Comparison of ENCODE assay signal across 8 cellular contexts in genomic region chr2:26772064-26773001, GRCh38. TPM values are rescaled to one million over a fixed set of nuclear protein-coding genes. Genes with fewer than 3 reads are reported as not detected.
A peak's percentile ranks its signal among the peaks of the same experiment; 100 is the strongest.
DNase-seq lines count a peak whose midpoint lies in the region; ATAC-seq and TF ChIP-seq lines count a peak whose summit lies in the region.

No MANE protein-coding gene starts in this region.

- peak; percentile 60 for TF ChIP-seq EP300 in ovary (IDR thresholded peaks at IDR 0.05)

- no peak for ATAC-seq in HG03571 (IDR thresholded peaks at IDR 0.05; ENCODE audit: unreplicated experiment)

- H3K4me1 ChIP-seq in ovary (ENCODE audit: insufficient read depth) (peaks cover 25% of the 10 kb centered on the region), A673 (ENCODE audit: insufficient read depth, low read length, poor library complexity, severe bottlenecking) (no peaks in the 10 kb centered on the region)

- intact Hi-C loops in activated naive CD4-positive, alpha-beta T cell treated with anti-CD3 and anti-CD28 coated beads for 36 hours (cut with micrococcal nuclease): loop anchor here (5.0 kb wide), 1 partner anchor 170 kb away; no protein-coding TSS in a partner anchor
- intact Hi-C loops in ovary (cut with DNase I) (no loop called here), A673 (cut with micrococcal nuclease; ENCODE audit: unreplicated experiment) (no loop called here)

- CTCF ChIA-PET in activated naive CD4-positive, alpha-beta T cell treated with anti-CD3 and anti-CD28 coated beads for 36 hours (lab: Charles Lee): interaction anchor here (0.6 to 2.6 kb wide), 5 partner anchors 15 to 1231 kb away, joined by 3 to 11 read pairs (median 6); no protein-coding TSS in a partner anchor
- CTCF ChIA-PET in A673 (lab: Charles Lee): no interaction called here

- no peak for TF ChIP-seq POLR2A in ovary (IDR thresholded peaks at IDR 0.05)

- H3K9me3 Mint-ChIP-seq in activated naive CD4-positive, alpha-beta T cell treated with anti-CD3 and anti-CD28 coated beads for 36 hours: no peaks in the 10 kb centered on the region

- TF ChIP-seq CTCF in fibroblast of pulmonary artery (IDR thresholded peaks at IDR 0.05; ENCODE audit: low read length, missing control alignments) (no peak), ovary (IDR thresholded peaks at IDR 0.05) (no peak), A673 (conservative IDR thresholded peaks at IDR 0.05; ENCODE audit: low read depth, low read length) (no peak)

- no peaks in the 10 kb centered on the region for H3K9me3 ChIP-seq in ovary
- H3K9me3 ChIP-seq in A673 (ENCODE audit: low read depth, low read length, poor library complexity, severe bottlenecking): no peaks in the 10 kb centered on the region

- H3K27me3 ChIP-seq in ovary (no peaks in the 10 kb centered on the region), A673 (replicated peaks; ENCODE audit: insufficient read depth, low read depth, low read length, poor library complexity) (no peaks in the 10 kb centered on the region)

- peak overlapping the region; percentile 57 to 72 for H3K27ac ChIP-seq in ovary
- H3K27ac ChIP-seq in A673 (ENCODE audit: low read depth, low read length, poor library complexity, severe bottlenecking): no peak overlapping the region

- H3K4me3 ChIP-seq in fibroblast of pulmonary artery (replicated peaks; ENCODE audit: low read depth, low read length): no peak overlapping the region
- no peak overlapping the region for H3K4me3 ChIP-seq in ovary
- H3K4me3 ChIP-seq in A673 (ENCODE audit: low read depth, low read length, poor library complexity, severe bottlenecking): no peak overlapping the region

- POLR2A ChIA-PET in A673 (lab: Charles Lee; ENCODE audit: low non-redundant PET): no interaction called here

- H3K4me1 Mint-ChIP-seq in activated naive CD4-positive, alpha-beta T cell treated with anti-CD3 and anti-CD28 coated beads for 36 hours (ENCODE audit: low read depth): peaks cover 41% of the 10 kb centered on the region

- peaks cover 4% of the 10 kb centered on the region for H3K36me3 Mint-ChIP-seq in activated naive CD4-positive, alpha-beta T cell treated with anti-CD3 and anti-CD28 coated beads for 36 hours (ENCODE audit: low read depth)

- H3K27ac Mint-ChIP-seq in activated naive CD4-positive, alpha-beta T cell treated with anti-CD3 and anti-CD28 coated beads for 36 hours: peak overlapping the region; percentile 13

- 35 to 42% (median 38%) methylated on average over 13 of the region's 13 CpGs for WGBS in ovary, 3 donors

- H3K27me3 Mint-ChIP-seq in activated naive CD4-positive, alpha-beta T cell treated with anti-CD3 and anti-CD28 coated beads for 36 hours (ENCODE audit: low read depth): no peaks in the 10 kb centered on the region

- DNase-seq in activated naive CD4-positive, alpha-beta T cell treated with anti-CD3 and anti-CD28 coated beads for 36 hours: peak; percentile 53
- no peak for DNase-seq in activated naive CD4-positive, alpha-beta T cell treated with Interleukin-2 at 50 U/mL for 16 hours
- peak; percentile 27 for DNase-seq in UCSD-AML1 (lab: John Stamatoyannopoulos, UW; ENCODE audit: unreplicated experiment)
- DNase-seq in fibroblast of pulmonary artery (ENCODE audit: low read depth): peak; percentile 78
- DNase-seq in ovary: peak; percentile 81 to 95 (median 92)
- no peak for DNase-seq in epidermal melanocyte (ENCODE audit: insufficient read length, low spot score)
- DNase-seq in A673 (ENCODE audit: low spot score): no peak

- H3K36me3 ChIP-seq in ovary (no peaks in the 10 kb centered on the region), A673 (ENCODE audit: insufficient read depth, low read length, poor library complexity, severe bottlenecking) (peaks cover 6% of the 10 kb centered on the region)

- H3K4me3 Mint-ChIP-seq in activated naive CD4-positive, alpha-beta T cell treated with anti-CD3 and anti-CD28 coated beads for 36 hours: no peak overlapping the region

- no TSS peak for BruUV-seq in A673 (replicated peaks; lab: Mats Ljungman, UMichigan)

RNA-seq across cellular contexts. Expression of gene SLC35F6, which starts 8.2 kb away (rescaled TPM):
- 1 to 10 TPM; 2.0 to 2.7 TPM for total RNA-seq in activated naive CD4-positive, alpha-beta T cell treated with anti-CD3 and anti-CD28 coated beads for 36 hours
- total RNA-seq in ovary (10 to 100 TPM; 13.1 to 53.5 (median 26.8) TPM), A673 (2021) (32.8 and 33.2 TPM in 2 replicates)
- polyA plus RNA-seq in ovary: 10 to 100 TPM; 11.1 to 27.3 TPM

RNA-seq across cellular contexts. Expression of gene CENPA, which starts 13.5 kb away (rescaled TPM):
- total RNA-seq in activated naive CD4-positive, alpha-beta T cell treated with anti-CD3 and anti-CD28 coated beads for 36 hours: 10 to 100 TPM; 42.9 to 43.6 TPM
- 1 to 10 TPM in 1 of 7 donors, under 1 TPM in 2, not detected in 4; 0.56 to 1.0 (median 0.87) TPM for total RNA-seq in ovary
- polyA plus RNA-seq in ovary: 1 to 10 TPM in 1 of 2 donors, under 1 TPM in 1; 0.21 to 1.4 TPM
- total RNA-seq in A673 (2021): 59.2 and 66.3 TPM in 2 replicates

Comparison
In these comparisons a context has a peak if more than half of its experiments do, and no peak if none do; other contexts are left out.
1. DNase-seq: peak in activated naive CD4-positive, alpha-beta T cell treated with anti-CD3 and anti-CD28 coated beads for 36 hours (single experiment), UCSD-AML1 (single experiment), fibroblast of pulmonary artery (single experiment) and ovary (5 of 5); none in activated naive CD4-positive, alpha-beta T cell treated with Interleukin-2 at 50 U/mL for 16 hours (single experiment), epidermal melanocyte (single experiment) and A673 (single experiment).
2. RNA of gene CENPA, which starts 13.5 kb away (total RNA-seq): 59.2 to 66.3 TPM in A673 and 42.9 to 43.6 TPM in activated naive CD4-positive, alpha-beta T cell treated with anti-CD3 and anti-CD28 coated beads for 36 hours; 0.56 to 1.0 TPM in ovary; every median in the first group is over 10 times any median in the second.